ENCODE assay signal across 30 cellular contexts in genomic region chr9:79292731-79293280, GRCh38.
"Had no signal": no experiment of that assay in that cellular context is flagged by ENCODE, and none has a peak within 500 bp of the region (broad histone marks: within the 10 kb centered on the region; RNA-seq: fewer than 3 reads in every experiment).

No MANE protein-coding gene starts in this region.

- H3K27me3 ChIP-seq: brain microvascular endothelial cell, gastrocnemius medialis, hepatocyte, ovary, right lobe of liver, upper lobe of left lung, vagina had no signal

- H3K4me1 ChIP-seq: gastrocnemius medialis, right lobe of liver, upper lobe of left lung, vagina had no signal

- H3K36me3 ChIP-seq: brain microvascular endothelial cell, gastrocnemius medialis, ovary, right lobe of liver, thoracic aorta, upper lobe of left lung, vagina had no signal

- H3K9me3 ChIP-seq: gastrocnemius medialis, ovary, right lobe of liver, thoracic aorta, upper lobe of left lung, vagina had no signal

- H3K27ac ChIP-seq: brain microvascular endothelial cell, epithelial cell of prostate, gastrocnemius medialis, hepatocyte, ovary, right lobe of liver, thoracic aorta, upper lobe of left lung, vagina, VCaP had no signal

- H3K4me2 ChIP-seq: hepatocyte had no signal

- H2AFZ ChIP-seq: hepatocyte had no signal

- H3K4me3 ChIP-seq: gastrocnemius medialis, hepatocyte, ovary, right lobe of liver, thoracic aorta, upper lobe of left lung, vagina had no signal

- H3K79me2 ChIP-seq: hepatocyte had no signal

- DNase-seq: activated CD4-positive, alpha-beta memory T cell treated with anti-CD3 and anti-CD28 coated beads for 36 hours; activated CD4-positive, alpha-beta T cell treated with anti-CD3 and anti-CD28 coated beads, Interleukin-2, amount 10 ng/mL, durations not matched to agents 24 days and 14 days; activated CD4-positive, CD25-positive, alpha-beta regulatory T cell treated with anti-CD3 and anti-CD28 coated beads, Interleukin-2, amount 50 U/mL, for 72 hours; activated CD8-positive, alpha-beta memory T cell treated with anti-CD3 and anti-CD28 coated beads, Interleukin-2, amount 50 U/mL, for 4 hours; activated effector memory CD4-positive, alpha-beta T cell treated with anti-CD3 and anti-CD28 coated beads, Interleukin-2, amount 50 U/mL, for 16 hours; activated naive CD4-positive, alpha-beta T cell treated with anti-CD3 and anti-CD28 coated beads, Interleukin-2, amount 10 ng/mL, durations not matched to agents 7 days and 5 days; activated naive CD8-positive, alpha-beta T cell treated with anti-CD3 and anti-CD28 coated beads, Interleukin-2, amount 10 ng/mL, durations not matched to agents 7 days and 5 days; activated T-cell treated with anti-CD3 and anti-CD28 coated beads, Interleukin-2, amount 50 U/mL, for 1 hour; amniotic stem cell; brain microvascular endothelial cell; caudate nucleus; endodermal cell; gastrocnemius medialis; glutamatergic neuron; islet precursor cell; left cardiac atrium; mammary epithelial cell; naive B cell; nephron progenitor cell; ovary; right lobe of liver; stimulated activated CD4-positive, alpha-beta T cell treated with anti-CD3 and anti-CD28 coated beads, Interleukin-4, amount 100 ng/mL, for 1 hour; stimulated activated naive CD8-positive, alpha-beta T cell treated with anti-CD3 and anti-CD28 coated beads, Interleukin-15, Interleukin-2, amounts not matched to agents 100 U/mL and 50 U/mL, for 24 hours; T-helper 9 cell; upper lobe of left lung had no signal
